12 cellular contexts compared by ENCODE assay signal in the genomic region with DNA sequence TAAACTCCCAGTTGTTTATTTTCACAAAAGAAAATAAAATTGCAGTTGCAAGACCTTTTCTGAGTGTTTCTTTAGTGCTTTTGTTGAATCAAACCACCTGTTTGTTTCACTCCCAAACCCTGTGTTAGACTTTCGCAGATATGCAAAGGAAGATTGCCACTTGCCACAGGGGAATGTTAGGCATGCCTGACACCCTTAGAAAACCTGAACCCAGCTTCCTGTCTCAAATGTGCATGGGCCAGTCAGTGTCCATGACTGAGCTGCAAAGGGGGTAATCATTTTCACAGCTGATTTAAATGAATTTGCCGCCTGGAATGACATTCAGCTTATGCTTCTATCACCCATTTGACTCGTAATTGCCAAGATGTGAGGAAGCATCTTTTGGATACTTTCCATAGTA. TPM values are rescaled to one million over a fixed set of nuclear protein-coding genes. Genes with fewer than 3 reads are reported as not detected.
A peak's percentile ranks its signal among the peaks of the same experiment; 100 is the strongest.
DNase-seq lines count a peak whose midpoint lies in the region; ATAC-seq and TF ChIP-seq lines count a peak whose summit lies in the region.
"Had no signal": no experiment of that assay in that cellular context is flagged by ENCODE, and none has a peak within 500 bp of the region (broad histone marks: within the 10 kb centered on the region; RNA-seq: fewer than 3 reads in every experiment).

No MANE protein-coding gene starts in this region.

- H3K27ac ChIP-seq in SJCRH30: peak overlapping the region; percentile 73
- H3K27ac ChIP-seq: suprapubic skin had no signal

- H3K36me3 Mint-ChIP-seq in natural killer cell: no peaks in the 10 kb centered on the region

- H3K27ac Mint-ChIP-seq in natural killer cell: peak overlapping the region; percentile 82 to 87

- ATAC-seq in GM18520 (IDR thresholded peaks at IDR 0.05; ENCODE audit: unreplicated experiment) (peak; percentile 36), GM21786 (IDR thresholded peaks at IDR 0.05; ENCODE audit: unreplicated experiment) (peak; percentile 51), natural killer cell (no peak), HG03521 (IDR thresholded peaks at IDR 0.05; ENCODE audit: unreplicated experiment) (no peak)

- peaks cover 30% of the 10 kb centered on the region for H3K36me3 ChIP-seq in SJCRH30

- peak overlapping the region; percentile 79 for H3K4me3 Mint-ChIP-seq in natural killer cell

- H3K4me1 ChIP-seq in SJCRH30: peaks cover 28% of the 10 kb centered on the region

- H3K27me3 ChIP-seq in SJCRH30: no peaks in the 10 kb centered on the region
- H3K27me3 ChIP-seq: suprapubic skin had no signal

- H3K4me1 Mint-ChIP-seq in natural killer cell: peaks cover 26 to 34% of the 10 kb centered on the region in 2 donors

- no peaks in the 10 kb centered on the region for H3K9me3 ChIP-seq in SJCRH30 (replicated peaks)
- H3K9me3 ChIP-seq: suprapubic skin had no signal

- no peak overlapping the region for H3K4me3 ChIP-seq in SJCRH30
- H3K4me3 ChIP-seq: suprapubic skin had no signal

- no peak for TF ChIP-seq CTCF in natural killer cell (IDR thresholded peaks at IDR 0.05)

- no peaks in the 10 kb centered on the region for H3K9me3 Mint-ChIP-seq in natural killer cell

- no peaks in the 10 kb centered on the region for H3K27me3 Mint-ChIP-seq in natural killer cell (ENCODE audit: low read depth in 2 of 2)

- DNase-seq in SJCRH30 (peak; percentile 75 to 81), natural killer cell (no peak), 8988T (no peak), HuH-7 (ENCODE audit: low spot score) (no peak)
- DNase-seq in activated CD4-positive, CD25-positive, alpha-beta regulatory T cell (lab: John Stamatoyannopoulos, UW): no peak
- DNase-seq: GDM1, GOT3, NCI-H2227 treated with DMSO at 0.1 percent for 48 hours had no signal

- intact Hi-C loops in natural killer cell (cut with micrococcal nuclease): no loop called here

RNA-seq across cellular contexts. Expression of gene TGOLN2, which starts 17.5 kb away (rescaled TPM):
- 73.5 and 80.3 TPM in 2 replicates for total RNA-seq in SJCRH30 (2014; rRNA removed; shearing (Covaris generic))
- total RNA-seq in natural killer cell: 100 to 1,000 TPM; 190 to 207 (median 194) TPM

RNA-seq across cellular contexts. Expression of gene RETSAT, which starts 44.0 kb away (rescaled TPM):
- total RNA-seq in SJCRH30 (2014; rRNA removed; shearing (Covaris generic)): 9.3 and 11.0 TPM in 2 replicates
- 10 to 100 TPM; 22.7 to 36.5 (median 33.9) TPM for total RNA-seq in natural killer cell

RNA-seq across cellular contexts. Expression of gene ELMOD3, which starts 44.2 kb away (rescaled TPM):
- total RNA-seq in SJCRH30 (2014; rRNA removed; shearing (Covaris generic)): 17.2 and 19.3 TPM in 2 replicates
- 10 to 100 TPM; 22.4 to 33.9 (median 24.8) TPM for total RNA-seq in natural killer cell

Comparison
In these comparisons a context has a peak if more than half of its experiments do, and no peak if none do; other contexts are left out.
1. ATAC-seq: peak in GM18520 (single experiment) and GM21786 (single experiment); none in natural killer cell (0 of 3) and HG03521 (single experiment).
2. DNase-seq: peak in SJCRH30 (2 of 2); none in natural killer cell (single experiment), 8988T (single experiment), activated CD4-positive, CD25-positive, alpha-beta regulatory T cell (0 of 4) and HuH-7 (single experiment).